10 cellular contexts compared by ENCODE assay signal in genomic region chr13:44364601-44365000, GRCh38. TPM values are rescaled to one million over a fixed set of nuclear protein-coding genes. Genes with fewer than 3 reads are reported as not detected.
DNase-seq lines count a peak whose midpoint lies in the region; ATAC-seq and TF ChIP-seq lines count a peak whose summit lies in the region.
"Had no signal": no experiment of that assay in that cellular context is flagged by ENCODE, and none has a peak within 500 bp of the region (broad histone marks: within the 10 kb centered on the region; RNA-seq: fewer than 3 reads in every experiment).

No MANE protein-coding gene starts in this region.

- H3K9me3 Mint-ChIP-seq in activated naive CD4-positive, alpha-beta T cell treated with anti-CD3 and anti-CD28 coated beads, Interleukin-2, amount 50 U/mL, for 72 hours, result peaks cover 0 to 5% of the 10 kb centered on the region in 2 donors

- peak; percentile 2 for DNase-seq in HPDE6-E6E7 (ENCODE audit: extremely low spot score)
- DNase-seq in brain microvascular endothelial cell, result peak; percentile 37
- peak in 1 of 3 donors; percentile 20 for DNase-seq in right cardiac atrium
- peak; percentile 35 for DNase-seq in stromal cell of bone marrow (ENCODE audit: low read depth)
- no peak for DNase-seq in activated naive CD4-positive, alpha-beta T cell treated with anti-CD3 and anti-CD28 coated beads, Interleukin-2, amount 50 U/mL, for 72 hours (ENCODE audit: low spot score in 2 of 2)
- no peak for DNase-seq in upper lobe of left lung
- DNase-seq: cortex of kidney, NCI-H187 treated with DMSO at 0.1 percent for 48 hours had no signal

- no peaks in the 10 kb centered on the region for H3K36me3 Mint-ChIP-seq in activated naive CD4-positive, alpha-beta T cell treated with anti-CD3 and anti-CD28 coated beads, Interleukin-2, amount 50 U/mL, for 72 hours

- no peak for TF ChIP-seq EP300 in upper lobe of left lung (IDR thresholded peaks at IDR 0.05)

- H3K4me1 ChIP-seq in right cardiac atrium (ENCODE audit: control insufficient read depth, insufficient read depth, low read length), result no peaks in the 10 kb centered on the region
- H3K4me1 ChIP-seq in upper lobe of left lung, result no peaks in the 10 kb centered on the region

- H3K4me3 ChIP-seq in brain microvascular endothelial cell (ENCODE audit: low read depth, low read length) (no peak overlapping the region), right cardiac atrium (ENCODE audit: low read length) (no peak overlapping the region), upper lobe of left lung (no peak overlapping the region)

- H3K36me3 ChIP-seq in brain microvascular endothelial cell (replicated peaks) (no peaks in the 10 kb centered on the region), upper lobe of left lung (no peaks in the 10 kb centered on the region)

- no peak for TF ChIP-seq CTCF in brain microvascular endothelial cell (IDR thresholded peaks at IDR 0.05; ENCODE audit: low read depth, low read length, missing control alignments)
- no peak for TF ChIP-seq CTCF in upper lobe of left lung (IDR thresholded peaks at IDR 0.05)

- H3K27me3 ChIP-seq in brain microvascular endothelial cell (replicated peaks) (no peaks in the 10 kb centered on the region), right cardiac atrium (ENCODE audit: control insufficient read depth, insufficient read depth) (no peaks in the 10 kb centered on the region), upper lobe of left lung (no peaks in the 10 kb centered on the region)

- H3K9me3 ChIP-seq in right cardiac atrium (ENCODE audit: control insufficient read depth, low read length), result no peaks in the 10 kb centered on the region
- H3K9me3 ChIP-seq in upper lobe of left lung, result no peaks in the 10 kb centered on the region

- in situ Hi-C loops in brain microvascular endothelial cell (cut with HindIII; ENCODE audit: low pct_ligation_motif_present, low sequenced_read_pairs), result no loop called here

- ATAC-seq in right cardiac atrium (peak; percentile 13 to 89), GM18867 (IDR thresholded peaks at IDR 0.05; ENCODE audit: unreplicated experiment) (no peak), upper lobe of left lung (ENCODE audit: low FRiP score in 2 of 2) (no peak)
- ATAC-seq in activated naive CD4-positive, alpha-beta T cell treated with anti-CD3 and anti-CD28 coated beads, Interleukin-2, amount 50 U/mL, for 72 hours, result no peak

- H3K27ac ChIP-seq in brain microvascular endothelial cell, result no peak overlapping the region
- no peak overlapping the region for H3K27ac ChIP-seq in right cardiac atrium (ENCODE audit: low read length)
- H3K27ac ChIP-seq in upper lobe of left lung, result no peak overlapping the region

- intact Hi-C loops in right cardiac atrium (cut with DNase I), result no loop called here

- no peak overlapping the region for H3K27ac Mint-ChIP-seq in activated naive CD4-positive, alpha-beta T cell treated with anti-CD3 and anti-CD28 coated beads, Interleukin-2, amount 50 U/mL, for 72 hours

- WGBS in right cardiac atrium, result 61% methylated on average over 4 of the region's 4 CpGs
- WGBS in upper lobe of left lung, 2 donors, result 78 to 85% methylated on average over 4 of the region's 4 CpGs

- TF ChIP-seq POLR2A in upper lobe of left lung (IDR thresholded peaks at IDR 0.05), result no peak

RNA-seq across cellular contexts. Expression of gene SERP2, which starts 9.0 kb away (rescaled TPM):
- total RNA-seq in right cardiac atrium (10 to 100 TPM; 19.4 to 28.2 (median 23.1) TPM), upper lobe of left lung (10 to 100 TPM in 1 of 6 donors, 1 to 10 TPM in 4, under 1 TPM in 1; 0.89 to 27.2 (median 3.8) TPM)
- 36.2 TPM for polyA plus RNA-seq in right cardiac atrium
- 1 to 10 TPM in 1 of 2 donors, under 1 TPM in 1; 0.43 to 2.2 TPM for total RNA-seq in activated naive CD4-positive, alpha-beta T cell treated with anti-CD3 and anti-CD28 coated beads, Interleukin-2, amount 50 U/mL, for 72 hours
- total RNA-seq: G401 had no signal

Comparison
In these comparisons a context has a peak if more than half of its experiments do, and no peak if none do; other contexts are left out.
1. DNase-seq: peak in HPDE6-E6E7 (single experiment), brain microvascular endothelial cell (single experiment) and stromal cell of bone marrow (single experiment); none in activated naive CD4-positive, alpha-beta T cell treated with anti-CD3 and anti-CD28 coated beads, Interleukin-2, amount 50 U/mL, for 72 hours (0 of 2) and upper lobe of left lung (0 of 2).
2. ATAC-seq: peak in right cardiac atrium (2 of 2); none in activated naive CD4-positive, alpha-beta T cell treated with anti-CD3 and anti-CD28 coated beads, Interleukin-2, amount 50 U/mL, for 72 hours (0 of 2), GM18867 (single experiment) and upper lobe of left lung (0 of 2).